Comparison of ENCODE assay signal across 19 cellular contexts in the genomic region with DNA sequence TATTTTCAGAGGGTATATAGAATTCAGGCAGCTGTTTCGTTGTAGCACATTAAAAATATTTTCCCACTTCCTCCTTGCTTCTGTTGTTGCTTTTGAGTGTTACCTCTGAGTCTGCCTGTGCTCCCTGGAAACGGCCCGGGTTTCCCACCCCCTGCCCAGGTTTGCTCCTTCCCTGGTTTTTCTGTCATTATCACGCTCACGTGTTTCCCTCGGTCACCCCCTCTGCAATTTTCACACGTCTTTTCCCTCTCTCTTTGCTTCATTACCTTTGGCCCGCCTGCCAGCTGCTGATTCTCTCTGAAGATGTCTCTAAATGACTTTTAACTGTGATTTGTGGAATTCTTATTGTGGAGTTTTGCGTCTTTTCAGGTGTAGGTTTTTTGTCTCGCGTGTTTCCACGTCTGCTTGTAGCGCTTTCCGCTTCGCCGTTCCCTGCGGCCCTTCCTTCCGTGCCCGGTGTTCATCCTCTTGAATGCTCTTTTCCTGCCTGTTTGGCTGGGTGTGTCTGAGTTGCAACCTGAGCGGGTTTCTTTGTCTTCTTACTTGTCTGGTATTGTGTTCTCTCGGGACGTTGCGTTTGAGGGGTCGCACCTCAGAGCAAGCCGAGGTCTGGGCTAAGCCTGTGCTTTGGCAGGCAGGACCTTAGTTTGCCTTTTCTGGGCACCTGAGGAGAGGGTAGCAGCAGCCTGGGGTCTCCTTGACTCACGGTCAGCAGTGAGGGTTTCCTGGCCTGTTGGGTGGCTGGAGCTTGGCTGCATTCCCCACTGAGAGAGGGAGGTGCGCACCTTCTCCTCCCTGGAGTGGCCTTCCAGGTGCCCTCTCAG.
DNase-seq lines count a peak whose midpoint lies in the region; ATAC-seq and TF ChIP-seq lines count a peak whose summit lies in the region.
"Had no signal": no experiment of that assay in that cellular context is flagged by ENCODE, and none has a peak within 500 bp of the region (broad histone marks: within the 10 kb centered on the region; RNA-seq: fewer than 3 reads in every experiment).

No MANE protein-coding gene starts in this region.

- no peaks in the 10 kb centered on the region for H3K79me2 ChIP-seq in H9 (ENCODE audit: insufficient read depth, low read length)

- H3K79me1 ChIP-seq in H9 (ENCODE audit: insufficient read depth, low read depth, low read length, poor library complexity, severe bottlenecking) = no peaks in the 10 kb centered on the region

- no peak overlapping the region for H4K91ac ChIP-seq in H9 (ENCODE audit: insufficient read length, low read depth, low read length)

- peak overlapping the region; percentile 38 for H2BK5ac ChIP-seq in H9 (ENCODE audit: insufficient read length, low read length)

- peaks cover 37 to 83% (median 81%) of the 10 kb centered on the region in 3 experiments for H3K36me3 Mint-ChIP-seq in H9 (ENCODE audit: insufficient read depth in 1 of 3, low read depth in 3 of 3)

- 0 out of 2 replicates have a peak overlapping the region, but pooled peaks have one; percentile 36 for H3K14ac ChIP-seq in H9 (ENCODE audit: insufficient read depth, low read length)

- peak overlapping the region in 2 of 3 experiments; percentile 0 to 57; a peak in 3 of 7 replicates for H3K27ac Mint-ChIP-seq in H9
- H3K27ac Mint-ChIP-seq: CD4-positive, alpha-beta T cell; naive B cell; stimulated activated naive CD8-positive, alpha-beta T cell treated with anti-CD3 and anti-CD28 coated beads, Interleukin-15, Interleukin-2, amounts not matched to agents 100 ng/mL and 50 ng/mL, for 24 hours; T-helper 1 cell treated with Interleukin-12 subunit alpha and Interleukin-12 subunit beta and Interleukin-4 antibody, amounts not matched to agents 30 μg/mL and 1 μg/mL, for 36 hours had no signal

- no peak overlapping the region for H3K4ac ChIP-seq in H9 (ENCODE audit: low read depth, low read length)

- WGBS in H9 (ENCODE audit: extremely low coverage, insufficient read length, low lambda C conversion rate) = no CpG with 5 or more reads among the region's 27 CpGs
- 95% methylated on average over 27 of the region's 27 CpGs for WGBS in right cardiac atrium

- ATAC-seq in right cardiac atrium (no peak), SK-N-SH treated with all-trans-retinoic acid at 6 μM for 48 hours (no peak)

- H3K9me3 ChIP-seq in H9 (ENCODE audit: control insufficient read depth, low read depth, low read length) (no peaks in the 10 kb centered on the region), right cardiac atrium (ENCODE audit: control insufficient read depth, low read length) (no peaks in the 10 kb centered on the region), MG63 (no peaks in the 10 kb centered on the region)
- H3K9me3 ChIP-seq: ascending aorta, upper lobe of left lung had no signal

- no peak overlapping the region for H3K56ac ChIP-seq in H9 (ENCODE audit: insufficient read length, low read depth, low read length)

- no peak overlapping the region for H3K18ac ChIP-seq in H9 (ENCODE audit: insufficient read length, low read depth, low read length)

- no peak overlapping the region for H3K27ac ChIP-seq in H9 (ENCODE audit: insufficient read length, low read depth, low read length)
- H3K27ac ChIP-seq in right cardiac atrium (ENCODE audit: low read length) = no peak overlapping the region
- H3K27ac ChIP-seq: ascending aorta, upper lobe of left lung had no signal

- H2AFZ ChIP-seq in H9 (ENCODE audit: low read length) = no peak overlapping the region
- H2AFZ ChIP-seq: GM23338 had no signal

- H3K4me1 ChIP-seq in H9 (ENCODE audit: insufficient read depth, low read length) (no peaks in the 10 kb centered on the region), right cardiac atrium (ENCODE audit: control insufficient read depth, insufficient read depth, low read length) (no peaks in the 10 kb centered on the region)
- H3K4me1 ChIP-seq: ascending aorta had no signal

- peaks cover 2 to 7% of the 10 kb centered on the region in 2 experiments; a peak in 3 of 5 replicates for H3K9me3 Mint-ChIP-seq in H9
- H3K9me3 Mint-ChIP-seq: CD4-positive, alpha-beta T cell; GM23338; naive B cell; stimulated activated naive CD8-positive, alpha-beta T cell treated with anti-CD3 and anti-CD28 coated beads, Interleukin-15, Interleukin-2, amounts not matched to agents 100 ng/mL and 50 ng/mL, for 24 hours; T-helper 1 cell treated with Interleukin-12 subunit alpha and Interleukin-12 subunit beta and Interleukin-4 antibody, amounts not matched to agents 30 μg/mL and 1 μg/mL, for 36 hours had no signal

- no peak overlapping the region for H2BK120ac ChIP-seq in H9 (ENCODE audit: low read depth, low read length, poor library complexity, severe bottlenecking)

- H3K23me2 ChIP-seq in H9 (ENCODE audit: insufficient read length, low read depth, low read length, poor library complexity, severe bottlenecking) = no peaks in the 10 kb centered on the region

- H3K27me3 Mint-ChIP-seq in H9 (ENCODE audit: low read depth) = no peaks in the 10 kb centered on the region; the same call in 1 of the 2 replicates
- H3K27me3 Mint-ChIP-seq: CD4-positive, alpha-beta T cell; naive B cell; stimulated activated naive CD8-positive, alpha-beta T cell treated with anti-CD3 and anti-CD28 coated beads, Interleukin-15, Interleukin-2, amounts not matched to agents 100 ng/mL and 50 ng/mL, for 24 hours had no signal

- no peak overlapping the region for H4K8ac ChIP-seq in H9 (replicated peaks; ENCODE audit: insufficient read length, low read depth, low read length)

- intact Hi-C loops in right cardiac atrium (cut with DNase I) = no loop called here
- intact Hi-C loops in posterior vena cava (cut with DNase I) = no loop called here

- H3K36me3 ChIP-seq in MG63 = peaks cover 23% of the 10 kb centered on the region

- no peak overlapping the region for H2AK5ac ChIP-seq in H9 (ENCODE audit: insufficient read length, low read length)

- no peak overlapping the region for H3K9ac ChIP-seq in H9 (ENCODE audit: extremely low read depth, insufficient read length, low read length)

- H3K4me2 ChIP-seq in H9 (ENCODE audit: insufficient read depth, insufficient read length, low read length) = no peak overlapping the region
- H3K4me2 ChIP-seq: GM23338 had no signal

- H3K23ac ChIP-seq in H9 (ENCODE audit: insufficient read length, low read depth, low read length) = no peak overlapping the region

- TF ChIP-seq CTCF in H9 (conservative IDR thresholded peaks at IDR 0.05) = no peak

- H3K27me3 ChIP-seq in H9 (ENCODE audit: insufficient read depth, low read length) (no peaks in the 10 kb centered on the region), right cardiac atrium (ENCODE audit: control insufficient read depth, insufficient read depth) (no peaks in the 10 kb centered on the region), MG63 (no peaks in the 10 kb centered on the region)
- H3K27me3 ChIP-seq: ascending aorta, upper lobe of left lung had no signal

- H2BK15ac ChIP-seq in H9 (ENCODE audit: low read depth, low read length) = no peak overlapping the region

- peaks cover 0 to 6% of the 10 kb centered on the region in 2 experiments; a peak in 1 of 4 replicates for H3K4me1 Mint-ChIP-seq in H9
- H3K4me1 Mint-ChIP-seq: GM23338 had no signal

- DNase-seq in activated effector memory CD4-positive, alpha-beta T cell treated with anti-CD3 and anti-CD28 coated beads, Interleukin-2, amount 50 U/mL, for 16 hours = peak; percentile 41
- DNase-seq in activated effector memory CD4-positive, alpha-beta T cell treated with Interleukin-2 at 50 U/mL for 16 hours = no peak
- DNase-seq in H9 = no peak
- peak in 2 of 3 donors; percentile 9 to 46 for DNase-seq in right cardiac atrium
- DNase-seq in posterior vena cava (ENCODE audit: low spot score) = peak; percentile 37
- DNase-seq in MG63 = no peak
- no peak for DNase-seq in AG20443 (ENCODE audit: low spot score)
- DNase-seq: ACHN, naive B cell, NCI-H1930, NCI-H510A, SHP77 had no signal

- no peak overlapping the region for H3T11ph ChIP-seq in H9 (ENCODE audit: low read length)

- no peak overlapping the region for H3K4me3 Mint-ChIP-seq in H9
- H3K4me3 Mint-ChIP-seq: CD4-positive, alpha-beta T cell; GM23338; stimulated activated naive CD8-positive, alpha-beta T cell treated with anti-CD3 and anti-CD28 coated beads, Interleukin-15, Interleukin-2, amounts not matched to agents 100 ng/mL and 50 ng/mL, for 24 hours; T-helper 1 cell treated with Interleukin-12 subunit alpha and Interleukin-12 subunit beta and Interleukin-4 antibody, amounts not matched to agents 30 μg/mL and 1 μg/mL, for 36 hours had no signal

- H3K4me3 ChIP-seq in right cardiac atrium (ENCODE audit: low read length) (no peak overlapping the region), MG63 (no peak overlapping the region)
- H3K4me3 ChIP-seq: ascending aorta, GM23338, upper lobe of left lung had no signal

- H2BK12ac ChIP-seq in H9 (ENCODE audit: insufficient read length, low read depth, low read length) = no peak overlapping the region

- no peaks in the 10 kb centered on the region for H4K20me1 ChIP-seq in H9 (ENCODE audit: control insufficient read depth, insufficient read depth, insufficient read length)

- H4K5ac ChIP-seq in H9 (ENCODE audit: insufficient read length, low read depth, low read length) = no peak overlapping the region

- no peak overlapping the region for H2BK20ac ChIP-seq in H9 (ENCODE audit: low read depth, low read length, poor library complexity, severe bottlenecking)

TF ChIP-seq in SK-N-SH treated with all-trans-retinoic acid at 6 μM for 48 hours, 23 proteins besides CTCF, POLR2A, EP300 and RAD21 (continues in another document):
- TF ChIP-seq, protein P1, sequence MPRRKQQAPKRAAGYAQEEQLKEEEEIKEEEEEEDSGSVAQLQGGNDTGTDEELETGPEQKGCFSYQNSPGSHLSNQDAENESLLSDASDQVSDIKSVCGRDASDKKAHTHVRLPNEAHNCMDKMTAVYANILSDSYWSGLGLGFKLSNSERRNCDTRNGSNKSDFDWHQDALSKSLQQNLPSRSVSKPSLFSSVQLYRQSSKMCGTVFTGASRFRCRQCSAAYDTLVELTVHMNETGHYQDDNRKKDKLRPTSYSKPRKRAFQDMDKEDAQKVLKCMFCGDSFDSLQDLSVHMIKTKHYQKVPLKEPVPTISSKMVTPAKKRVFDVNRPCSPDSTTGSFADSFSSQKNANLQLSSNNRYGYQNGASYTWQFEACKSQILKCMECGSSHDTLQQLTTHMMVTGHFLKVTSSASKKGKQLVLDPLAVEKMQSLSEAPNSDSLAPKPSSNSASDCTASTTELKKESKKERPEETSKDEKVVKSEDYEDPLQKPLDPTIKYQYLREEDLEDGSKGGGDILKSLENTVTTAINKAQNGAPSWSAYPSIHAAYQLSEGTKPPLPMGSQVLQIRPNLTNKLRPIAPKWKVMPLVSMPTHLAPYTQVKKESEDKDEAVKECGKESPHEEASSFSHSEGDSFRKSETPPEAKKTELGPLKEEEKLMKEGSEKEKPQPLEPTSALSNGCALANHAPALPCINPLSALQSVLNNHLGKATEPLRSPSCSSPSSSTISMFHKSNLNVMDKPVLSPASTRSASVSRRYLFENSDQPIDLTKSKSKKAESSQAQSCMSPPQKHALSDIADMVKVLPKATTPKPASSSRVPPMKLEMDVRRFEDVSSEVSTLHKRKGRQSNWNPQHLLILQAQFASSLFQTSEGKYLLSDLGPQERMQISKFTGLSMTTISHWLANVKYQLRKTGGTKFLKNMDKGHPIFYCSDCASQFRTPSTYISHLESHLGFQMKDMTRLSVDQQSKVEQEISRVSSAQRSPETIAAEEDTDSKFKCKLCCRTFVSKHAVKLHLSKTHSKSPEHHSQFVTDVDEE (CRISPR knock-in tag; IDR thresholded peaks at IDR 0.05) = no peak
- TF ChIP-seq ISL1 (CRISPR knock-in tag; IDR thresholded peaks at IDR 0.05) (no peak), SNAI2 (CRISPR knock-in tag; IDR thresholded peaks at IDR 0.05) (no peak)

Comparison
In these comparisons a context has a peak if more than half of its experiments do, and no peak if none do; other contexts are left out.
1. DNase-seq: peak in activated effector memory CD4-positive, alpha-beta T cell treated with anti-CD3 and anti-CD28 coated beads, Interleukin-2, amount 50 U/mL, for 16 hours (single experiment), right cardiac atrium (2 of 3) and posterior vena cava (single experiment); none in activated effector memory CD4-positive, alpha-beta T cell treated with Interleukin-2 at 50 U/mL for 16 hours (single experiment), H9 (single experiment), MG63 (single experiment) and AG20443 (single experiment).